15 cellular contexts compared by ENCODE assay signal in the genomic region with DNA sequence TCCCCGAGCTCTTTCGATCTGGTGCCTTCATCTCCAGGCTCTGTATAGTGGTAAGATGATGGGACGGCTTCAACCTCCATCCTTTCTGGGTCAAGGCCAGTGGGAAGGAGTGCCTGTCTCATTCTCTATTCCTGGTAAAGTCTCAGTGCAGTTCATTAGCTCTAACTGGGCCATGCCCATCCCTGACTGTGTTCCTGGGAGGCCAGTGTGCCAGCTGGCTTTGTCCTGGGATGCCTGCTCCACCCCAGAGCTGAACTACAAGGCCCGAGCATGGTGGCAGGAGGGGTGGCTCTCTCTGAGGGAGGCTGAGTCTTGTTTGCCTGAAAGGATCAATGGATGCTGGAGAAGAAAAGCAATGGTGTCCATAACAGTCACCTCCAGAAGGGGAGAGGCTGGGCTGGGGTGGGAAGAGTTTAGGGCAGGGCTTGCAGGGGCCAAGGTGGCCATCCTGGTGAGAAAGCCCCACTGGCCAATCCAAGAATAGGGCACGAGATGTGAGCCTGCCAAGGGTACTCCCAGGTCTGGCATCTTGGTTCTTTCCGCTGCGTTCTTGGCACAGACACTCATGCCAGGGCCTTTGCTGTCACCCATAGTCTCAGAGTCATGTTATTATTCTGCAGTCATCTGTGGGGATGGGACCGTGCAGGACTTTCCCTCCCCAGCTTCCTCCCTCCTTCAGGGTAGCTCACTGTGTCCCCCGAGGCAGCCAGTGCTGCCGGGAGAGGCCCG.
DNase-seq lines count a peak whose midpoint lies in the region; ATAC-seq, FAIRE-seq and TF ChIP-seq lines count a peak whose summit lies in the region.
"Had no signal": no experiment of that assay in that cellular context is flagged by ENCODE, and none has a peak within 500 bp of the region (broad histone marks: within the 10 kb centered on the region; RNA-seq: fewer than 3 reads in every experiment).

No MANE protein-coding gene starts in this region.

- no peaks in the 10 kb centered on the region for H3K36me3 ChIP-seq in osteoblast (ENCODE audit: insufficient read depth, low read length)
- H3K36me3 ChIP-seq in gastroesophageal sphincter, result peaks cover 0 to 8% of the 10 kb centered on the region in 2 donors

- H3K4me1 ChIP-seq in osteoblast (ENCODE audit: insufficient read depth, low read length) (peaks cover 6% of the 10 kb centered on the region), gastroesophageal sphincter (peaks cover 0 to 54% (median 8%) of the 10 kb centered on the region in 3 donors)

- no peak for FAIRE-seq in HTR-8/SVneo (lab: Jason Lieb, UNC)
- FAIRE-seq: GM19239, HepG2 had no signal

- ATAC-seq in Right ventricle myocardium inferior (peak; percentile 51), left cardiac atrium (no peak), left ventricle myocardium superior (peak; percentile 68), gastroesophageal sphincter (no peak)
- ATAC-seq: HepG2 had no signal

- 91 to 92% methylated on average over 3 to 5 of the region's 11 CpGs for whole genome bisulfite sequencing in gastroesophageal sphincter (ENCODE audit: low coverage in 1 of 2), 2 donors

- no peak for TF ChIP-seq POLR2A in gastroesophageal sphincter (IDR thresholded peaks at IDR 0.05)

- intact Hi-C loops in Right ventricle myocardium inferior (cut with DNase I), result loop anchor here (2.0 to 5.0 kb wide), 3 partner anchors 37 to 89 kb away; a partner anchor contains a TSS
- intact Hi-C loops in left cardiac atrium (cut with DNase I), result loop anchor here (2.0 to 10.0 kb wide), 4 partner anchors 85 to 543 kb away; no protein-coding TSS in a partner anchor
- intact Hi-C loops in left ventricle myocardium superior (cut with micrococcal nuclease), result loop anchor here (5.0 to 10.0 kb wide), 2 partner anchors 51 to 87 kb away; no protein-coding TSS in a partner anchor

- no peaks in the 10 kb centered on the region for H3K79me2 ChIP-seq in osteoblast (ENCODE audit: insufficient read depth, low read length)

- peaks cover 6% of the 10 kb centered on the region for H3K9me3 ChIP-seq in osteoblast (ENCODE audit: low read depth, low read length)
- no peaks in the 10 kb centered on the region for H3K9me3 ChIP-seq in gastroesophageal sphincter

- TF ChIP-seq CTCF in osteoblast (IDR thresholded peaks at IDR 0.05; ENCODE audit: extremely low read depth, low read depth, low read length) (no peak), gastroesophageal sphincter (IDR thresholded peaks at IDR 0.05) (no peak)

- no peak overlapping the region for H2AFZ ChIP-seq in osteoblast (ENCODE audit: low read length)

- no peak overlapping the region for H3K4me3 ChIP-seq in osteoblast (ENCODE audit: insufficient read depth, low read length)
- H3K4me3 ChIP-seq in gastroesophageal sphincter, result no peak overlapping the region

- DNase-seq in Right ventricle myocardium inferior (ENCODE audit: missing footprints), result peak; percentile 67
- no peak for DNase-seq in left cardiac atrium
- DNase-seq in left ventricle myocardium superior, result peak; percentile 54
- DNase-seq in osteoblast (ENCODE audit: insufficient read length, low spot score, missing footprints), result peak; percentile 46
- no peak for DNase-seq in kidney glomerular epithelial cell (lab: John Stamatoyannopoulos, UW)
- no peak for DNase-seq in HTR-8/SVneo (ENCODE audit: insufficient read length, low spot score)
- DNase-seq: CD4-positive, CD25-positive, alpha-beta regulatory T cell; DMS53; GF-D8; HCEC 1CT; HFFc6 had no signal

- no peaks in the 10 kb centered on the region for H3K27me3 ChIP-seq in osteoblast (ENCODE audit: insufficient read depth, low read length)
- H3K27me3 ChIP-seq in gastroesophageal sphincter, result no peaks in the 10 kb centered on the region

- H3K27ac ChIP-seq in osteoblast (ENCODE audit: low read depth, low read length) (no peak overlapping the region), gastroesophageal sphincter (no peak overlapping the region)
- H3K27ac ChIP-seq: 22Rv1 had no signal

- no peak overlapping the region for H3K4me2 ChIP-seq in osteoblast (ENCODE audit: insufficient read depth, low read length)

- peaks cover 11% of the 10 kb centered on the region for H4K20me1 ChIP-seq in osteoblast (ENCODE audit: insufficient read depth, low read length)

- no peak for TF ChIP-seq EP300 in gastroesophageal sphincter (IDR thresholded peaks at IDR 0.05)

Comparison
In these comparisons a context has a peak if more than half of its experiments do, and no peak if none do; other contexts are left out.
1. ATAC-seq: peak in Right ventricle myocardium inferior (single experiment) and left ventricle myocardium superior (single experiment); none in left cardiac atrium (0 of 2) and gastroesophageal sphincter (single experiment).
2. DNase-seq: peak in Right ventricle myocardium inferior (single experiment), left ventricle myocardium superior (single experiment) and osteoblast (single experiment); none in left cardiac atrium (single experiment), kidney glomerular epithelial cell (single experiment) and HTR-8/SVneo (single experiment).